ENCODE assay signal across 8 cellular contexts in genomic region chr5:42718591-42718990, GRCh38. TPM values are rescaled to one million over a fixed set of nuclear protein-coding genes. Genes with fewer than 3 reads are reported as not detected.
A peak's percentile ranks its signal among the peaks of the same experiment; 100 is the strongest.
DNase-seq lines count a peak whose midpoint lies in the region; ATAC-seq, FAIRE-seq and TF ChIP-seq lines count a peak whose summit lies in the region.

No MANE protein-coding gene starts in this region.

- TF ChIP-seq POLR2A in GM12878 (IDR thresholded peaks at IDR 0.05; ENCODE audit: low read depth, low read length), result no peak

- SMC1A ChIA-PET in GM12878 (lab: Charles Lee; ENCODE audit: uncharacterized antibody, unreplicated experiment), result interaction anchor here (1.0 to 2.0 kb wide), 6 partner anchors 15 to 190 kb away, joined by 3 to 7 read pairs (median 4); no protein-coding TSS in a partner anchor

- in situ Hi-C loops in GM12878 (cut with MboI), result no loop called here

- H3K9ac ChIP-seq in GM12878 (ENCODE audit: control insufficient read depth, insufficient read depth, low read length), result no peak overlapping the region

- no peak for FAIRE-seq in GM12878 (lab: Jason Lieb, UNC)

- CTCF ChIA-PET in GM12878 (lab: Yijun Ruan, JAX), result interaction anchor here (0.6 to 2.4 kb wide), 3 partner anchors 27 to 171 kb away, joined by 3 to 7 read pairs (median 6); no protein-coding TSS in a partner anchor

- DNase-seq in ELR (ENCODE audit: low read depth) (peak; percentile 40), GM12878 (ENCODE audit: low read depth, low spot score) (peak; percentile 32), NCI-H1417 treated with DMSO at 0.1 percent for 48 hours (lab: John Stamatoyannopoulos, UW) (no peak), anterior cingulate cortex (lab: John Stamatoyannopoulos, UW) (no peak), NCI-H2029 (lab: John Stamatoyannopoulos, UW) (no peak)
- no peak for DNase-seq in stimulated activated CD8-positive, alpha-beta memory T cell treated with anti-CD3 and anti-CD28 coated beads, Interleukin-4, amount 100 ng/mL, for 48 hours

- ATAC-seq in GM21526 (IDR thresholded peaks at IDR 0.05; ENCODE audit: low FRiP score, unreplicated experiment) (peak; percentile 87), HG03571 (IDR thresholded peaks at IDR 0.05; ENCODE audit: unreplicated experiment) (peak; percentile 96), GM12878 (peak; percentile 90)

- no peak overlapping the region for H3K27ac ChIP-seq in GM12878 (ENCODE audit: control insufficient read depth, insufficient read depth)

- RAD21 ChIA-PET in GM12878 (lab: Charles Lee; ENCODE audit: unreplicated experiment), result interaction anchor here (0.6 to 1.3 kb wide), 5 partner anchors 49 to 296 kb away, joined by 3 read pairs; partner anchors contain the start of gene GHR

- peaks cover 8% of the 10 kb centered on the region for H3K4me1 ChIP-seq in GM12878 (ENCODE audit: control insufficient read depth, insufficient read depth, low read length)

- H3K36me3 ChIP-seq in GM12878 (ENCODE audit: control insufficient read depth in 2 of 2, insufficient read depth in 2 of 2, low read length in 1 of 2), result no peaks in the 10 kb centered on the region

- POLR2A ChIA-PET in GM12878 (lab: Charles Lee), result no interaction called here

- intact Hi-C loops in GM12878 (cut with micrococcal nuclease; ENCODE audit: unreplicated experiment), result no loop called here

- no peak for TF ChIP-seq EP300 in GM12878 (IDR thresholded peaks at IDR 0.05; ENCODE audit: borderline replicate concordance in 1 of 2, control insufficient read depth in 1 of 2, low read depth in 2 of 2, low read length in 2 of 2)

- TF ChIP-seq RAD21 in GM12878 (IDR thresholded peaks at IDR 0.05; ENCODE audit: insufficient read depth, low read depth, low read length), result no peak

- no peak for TF ChIP-seq CTCF in GM12878 (IDR thresholded peaks at IDR 0.05 in 2 of 3, conservative IDR thresholded peaks at IDR 0.05 in 1 of 3; ENCODE audit: control insufficient read depth in 2 of 3, extremely low read depth in 1 of 3, insufficient read depth in 1 of 3, low read depth in 3 of 3, low read length in 3 of 3)

- BruUV-seq in GM12878 (replicated peaks; lab: Mats Ljungman, UMichigan), result no TSS peak

- H3K79me2 ChIP-seq in GM12878 (ENCODE audit: control insufficient read depth, insufficient read depth, low read length), result no peaks in the 10 kb centered on the region

- 17% methylated on average over 4 of the region's 4 CpGs for WGBS in GM12878 (ENCODE audit: insufficient coverage, insufficient replicate concordance, low lambda C conversion rate, missing lambda C conversion rate)

- no peaks in the 10 kb centered on the region for H3K9me3 ChIP-seq in GM12878 (replicated peaks; ENCODE audit: control insufficient read depth, insufficient read depth, low read length)

- no peak overlapping the region for H2AFZ ChIP-seq in GM12878 (ENCODE audit: control insufficient read depth, low read depth, low read length)

- no peaks in the 10 kb centered on the region for H3K27me3 ChIP-seq in GM12878 (replicated peaks in 1 of 2; ENCODE audit: control insufficient read depth in 2 of 2, insufficient read depth in 2 of 2, low read length in 1 of 2)

- no peaks in the 10 kb centered on the region for H4K20me1 ChIP-seq in GM12878 (ENCODE audit: control insufficient read depth, insufficient read depth)

- no peak overlapping the region for H3K4me2 ChIP-seq in GM12878 (ENCODE audit: control insufficient read depth, insufficient read depth)

- H3K4me3 ChIP-seq in GM12878, result no peak overlapping the region

TF ChIP-seq in GM12878, 131 proteins besides CTCF, POLR2A, EP300 and RAD21:
- peak; percentile 55; the same call in 1 of the 2 replicates for TF ChIP-seq EED (IDR thresholded peaks at IDR 0.05; ENCODE audit: low read depth)
- TF ChIP-seq NR2F1 (conservative IDR thresholded peaks at IDR 0.05), result peak; percentile 51
- TF ChIP-seq IKZF2 (IDR thresholded peaks at IDR 0.05), result 0 out of 4 replicates have a peak, but pooled peaks of 1 of the 2 experiments have one; percentile 15
- no peak for TF ChIP-seq NR2C1 (IDR thresholded peaks at IDR 0.05)
- TF ChIP-seq RUNX3 (IDR thresholded peaks at IDR 0.05; ENCODE audit: low read length), result peak; percentile 96
- no peak for TF ChIP-seq E4F1 (IDR thresholded peaks at IDR 0.05; ENCODE audit: borderline replicate concordance, partially characterized antibody)
- TF ChIP-seq ATF2 (IDR thresholded peaks at IDR 0.05; ENCODE audit: low read length), result peak; percentile 63; the same call in 1 of the 2 replicates
- 0 out of 2 replicates have a peak, but pooled peaks have one; percentile 43 for TF ChIP-seq FOXM1 (IDR thresholded peaks at IDR 0.05; ENCODE audit: low read depth, low read length)
- peak; percentile 59; the same call in 1 of the 2 replicates for TF ChIP-seq CREM (IDR thresholded peaks at IDR 0.05; ENCODE audit: low read depth)
- peak; percentile 48; the same call in 1 of the 2 replicates for TF ChIP-seq CBFB (IDR thresholded peaks at IDR 0.05; ENCODE audit: low read depth)
- peak; percentile 24; the same call in 1 of the 2 replicates for TF ChIP-seq ZBED1 (IDR thresholded peaks at IDR 0.05; ENCODE audit: borderline replicate concordance)
- 0 out of 2 replicates have a peak, but pooled peaks have one; percentile 6 for TF ChIP-seq SPI1 (IDR thresholded peaks at IDR 0.05; ENCODE audit: borderline replicate concordance, insufficient read depth, low read depth, low read length)
- peak; percentile 79 for TF ChIP-seq NFIC (IDR thresholded peaks at IDR 0.05; ENCODE audit: low read depth, low read length)
- TF ChIP-seq MEF2A (IDR thresholded peaks at IDR 0.05; ENCODE audit: insufficient read depth, low read depth, low read length), result peak; percentile 30; the same call in 1 of the 2 replicates
- TF ChIP-seq SRF (IDR thresholded peaks at IDR 0.05; ENCODE audit: low read depth in 2 of 2, low read length in 2 of 2), result peak in 1 of 2 experiments; percentile 30; a peak in 1 of 4 replicates
- TF ChIP-seq PAX5 (IDR thresholded peaks at IDR 0.05; ENCODE audit: borderline replicate concordance, low read depth, low read length), result peak; percentile 35; the same call in 1 of the 2 replicates
- no peak for TF ChIP-seq ZNF274 (IDR thresholded peaks at IDR 0.05; ENCODE audit: insufficient read depth, insufficient read length)
- TF ChIP-seq SREBF2 (IDR thresholded peaks at IDR 0.05; ENCODE audit: low read length), result no peak
- peak; percentile 41; the same call in 1 of the 2 replicates for TF ChIP-seq JUNB (IDR thresholded peaks at IDR 0.05)
- no peak for TF ChIP-seq CREB1 (IDR thresholded peaks at IDR 0.05; ENCODE audit: low read depth)
- TF ChIP-seq SREBF1 (IDR thresholded peaks at IDR 0.05; ENCODE audit: low read length), result no peak

RNA-seq across cellular contexts. Expression of gene CCDC152, which starts 38.0 kb away (rescaled TPM):
- not detected in 2 replicates for total RNA-seq in GM12878 (2013; cell fraction: nucleolus; rRNA removed)
- total RNA-seq in GM12878 (2014; rRNA removed) (7.1 and 8.4 TPM in 2 replicates), GM12878 (2014; rRNA removed; fragmentation: Illumina TruSeq; extraction: Trizol) (12.6 and 12.9 TPM in 2 replicates), GM12878 (2021) (9.8 and 11.6 TPM in 2 replicates)
- polyA plus RNA-seq in GM12878 (2011; ENCODE audit: low read depth), result 5.2 TPM
- polyA plus RNA-seq in GM12878 (2011; rRNA removed) (0.12 and 0.36 TPM in 2 replicates), GM12878 (2014; fragmentation: Illumina TruSeq; extraction: Trizol) (14.2 and 18.5 TPM in 2 replicates), GM12878 (2014; fragmentation: Nextera tagmentation; extraction: Ambion mirVana) (10 to 100 TPM; 25.2 to 25.8 TPM), GM12878 (2014; rRNA removed) (6.0 and 8.1 TPM in 2 replicates), GM12878 (2016; fragmentation: Nextera tagmentation; extraction: Ambion mirVana) (10 to 100 TPM; 21.6 to 22.7 TPM)
- 0.02 and 0.04 TPM in 2 replicates for polyA plus RNA-seq in GM12878 (2011; cell fraction: cytosol; rRNA removed)
- 0.06 and 0.07 TPM in 2 replicates for polyA plus RNA-seq in GM12878 (2011; cell fraction: nucleus; rRNA removed)
- 14.4 and 15.1 TPM in 2 replicates for polyA plus RNA-seq in GM12878 (2012)
- not detected in 2 replicates for polyA minus RNA-seq in GM12878 (2011; rRNA and poly(A)+ RNA removed)
- not detected in 2 replicates for polyA minus RNA-seq in GM12878 (2011; cell fraction: cytosol; rRNA and poly(A)+ RNA removed)
- polyA minus RNA-seq in GM12878 (2011; cell fraction: nucleus; rRNA and poly(A)+ RNA removed), result 0.12 TPM in 1 of 2 replicates, not detected in the other

Comparison
In these comparisons a context has a peak if more than half of its experiments do, and no peak if none do; other contexts are left out.
1. DNase-seq: peak in ELR (single experiment) and GM12878 (single experiment); none in NCI-H1417 treated with DMSO at 0.1 percent for 48 hours (single experiment), stimulated activated CD8-positive, alpha-beta memory T cell treated with anti-CD3 and anti-CD28 coated beads, Interleukin-4, amount 100 ng/mL, for 48 hours (single experiment), anterior cingulate cortex (0 of 58) and NCI-H2029 (single experiment).
2. Peak in every context shown above with its lines, with median percentiles within 50 percentile points of each other: ATAC-seq.